In genomic region chr4:156972370-156972980, GRCh38 we compare ENCODE assay signal across 8 cellular contexts. TPM values are rescaled to one million over a fixed set of nuclear protein-coding genes. Genes with fewer than 3 reads are reported as not detected.
DNase-seq lines count a peak whose midpoint lies in the region; ATAC-seq and TF ChIP-seq lines count a peak whose summit lies in the region.

No MANE protein-coding gene starts in this region.

- peak overlapping the region; percentile 66 to 84 (median 78) for H3K9ac ChIP-seq in skeletal muscle tissue (ENCODE audit: low read depth in 1 of 3, low read length in 3 of 3)

- DNase-seq in HFFc6, result no peak
- DNase-seq in ascending aorta (ENCODE audit: low spot score in 2 of 2), result no peak
- no peak for DNase-seq in immature natural killer cell
- no peak for DNase-seq in activated naive CD4-positive, alpha-beta T cell treated with anti-CD3 and anti-CD28 coated beads for 36 hours
- DNase-seq in GM10248 (ENCODE audit: extremely low spot score), result no peak

- ATAC-seq in HG02610 (IDR thresholded peaks at IDR 0.05; ENCODE audit: unreplicated experiment) (no peak), HG03442 (IDR thresholded peaks at IDR 0.05; ENCODE audit: unreplicated experiment) (no peak)

- no peaks in the 10 kb centered on the region for H3K36me3 ChIP-seq in ascending aorta
- H3K36me3 ChIP-seq in skeletal muscle tissue (ENCODE audit: control insufficient read depth in 3 of 3, insufficient read depth in 3 of 3, low read length in 3 of 3), result no peaks in the 10 kb centered on the region

- TF ChIP-seq CTCF in HFFc6 (IDR thresholded peaks at IDR 0.05) (no peak), ascending aorta (IDR thresholded peaks at IDR 0.05) (no peak), GM10248 (IDR thresholded peaks at IDR 0.05; ENCODE audit: control extremely low read depth, extremely low read depth, low read depth, missing control alignments) (no peak)

- POLR2A ChIA-PET in GM10248 (lab: Yijun Ruan, JAX), result no interaction called here

- H3K4me1 ChIP-seq in ascending aorta (peaks cover 0 to 5% of the 10 kb centered on the region in 2 donors), skeletal muscle tissue (ENCODE audit: control insufficient read depth in 3 of 3, insufficient read depth in 3 of 3, low read length in 3 of 3) (peaks cover 16 to 27% (median 19%) of the 10 kb centered on the region in 3 donors)

- no peaks in the 10 kb centered on the region for H3K9me3 Mint-ChIP-seq in HFFc6
- peaks cover 0 to 47% (median 21%) of the 10 kb centered on the region in 6 donors for H3K9me3 Mint-ChIP-seq in immature natural killer cell
- peaks cover 5% of the 10 kb centered on the region for H3K9me3 Mint-ChIP-seq in activated naive CD4-positive, alpha-beta T cell treated with anti-CD3 and anti-CD28 coated beads for 36 hours

- intact Hi-C loops in ascending aorta (cut with DNase I), result loop anchor here (1.0 to 10.0 kb wide), 6 partner anchors 73 to 1018 kb away; partner anchors contain the start of genes CTSO and GRIA2
- intact Hi-C loops in activated naive CD4-positive, alpha-beta T cell treated with anti-CD3 and anti-CD28 coated beads for 36 hours (cut with micrococcal nuclease), result loop anchor here (5.0 kb wide), 1 partner anchor 1020 kb away; the partner anchor contains the start of gene CTSO

- H3K36me3 Mint-ChIP-seq in HFFc6 (ENCODE audit: low read depth), result peaks cover 15% of the 10 kb centered on the region
- H3K36me3 Mint-ChIP-seq in immature natural killer cell, result peaks cover 0 to 11% (median 6%) of the 10 kb centered on the region in 3 donors
- peaks cover 3% of the 10 kb centered on the region for H3K36me3 Mint-ChIP-seq in activated naive CD4-positive, alpha-beta T cell treated with anti-CD3 and anti-CD28 coated beads for 36 hours (ENCODE audit: low read depth)

- H3K27ac ChIP-seq in ascending aorta (peak overlapping the region; percentile 98 to 99), skeletal muscle tissue (ENCODE audit: low read depth, low read length) (peak overlapping the region; percentile 81)

- H3K27ac Mint-ChIP-seq in HFFc6, result peak overlapping the region; percentile 67
- no peak overlapping the region for H3K27ac Mint-ChIP-seq in immature natural killer cell
- no peak overlapping the region for H3K27ac Mint-ChIP-seq in activated naive CD4-positive, alpha-beta T cell treated with anti-CD3 and anti-CD28 coated beads for 36 hours

- peak overlapping the region; percentile 83 for H3K4me3 Mint-ChIP-seq in HFFc6
- H3K4me3 Mint-ChIP-seq in immature natural killer cell, result peak overlapping the region; percentile 32 to 65 (median 59)
- H3K4me3 Mint-ChIP-seq in activated naive CD4-positive, alpha-beta T cell treated with anti-CD3 and anti-CD28 coated beads for 36 hours, result no peak overlapping the region

- peak overlapping the region; percentile 88 to 93 for H3K4me3 ChIP-seq in ascending aorta
- peak overlapping the region; percentile 73 to 78 (median 77) for H3K4me3 ChIP-seq in skeletal muscle tissue (ENCODE audit: low read length in 3 of 3)

- CTCF ChIA-PET in activated naive CD4-positive, alpha-beta T cell treated with anti-CD3 and anti-CD28 coated beads for 36 hours (lab: Charles Lee), result interaction anchor here (0.6 kb wide), 1 partner anchor 42 kb away, joined by 3 read pairs; no protein-coding TSS in a partner anchor
- CTCF ChIA-PET in GM10248 (lab: Yijun Ruan, JAX), result interaction anchor here (1.3 kb wide), 1 partner anchor 9 kb away, joined by 5 read pairs; no protein-coding TSS in a partner anchor

- H3K27me3 Mint-ChIP-seq in HFFc6 (ENCODE audit: insufficient read depth) (peaks cover 4% of the 10 kb centered on the region; the same call in 1 of the 2 replicates), immature natural killer cell (ENCODE audit: low read depth in 3 of 3) (peaks cover 8 to 13% (median 9%) of the 10 kb centered on the region in 3 donors)
- H3K27me3 Mint-ChIP-seq in activated naive CD4-positive, alpha-beta T cell treated with anti-CD3 and anti-CD28 coated beads for 36 hours (ENCODE audit: low read depth), result peaks cover 57% of the 10 kb centered on the region

- H3K9me3 ChIP-seq in ascending aorta, result no peaks in the 10 kb centered on the region
- no peaks in the 10 kb centered on the region for H3K9me3 ChIP-seq in skeletal muscle tissue (ENCODE audit: control insufficient read depth in 3 of 3, low read length in 3 of 3)

- H3K4me1 Mint-ChIP-seq in HFFc6 (ENCODE audit: low read depth) (peaks cover 75% of the 10 kb centered on the region), immature natural killer cell (peaks cover 6 to 21% of the 10 kb centered on the region in 2 donors)
- peaks cover 12% of the 10 kb centered on the region for H3K4me1 Mint-ChIP-seq in activated naive CD4-positive, alpha-beta T cell treated with anti-CD3 and anti-CD28 coated beads for 36 hours (ENCODE audit: low read depth)

- H3K27me3 ChIP-seq in ascending aorta (no peaks in the 10 kb centered on the region), skeletal muscle tissue (ENCODE audit: control insufficient read depth in 3 of 3, insufficient read depth in 3 of 3, low read length in 3 of 3) (no peaks in the 10 kb centered on the region)

RNA-seq across cellular contexts. Expression of gene PDGFC, which starts 0.9 kb away (rescaled TPM):
- 100 to 1,000 TPM in 1 of 6 experiments, 10 to 100 TPM in 5; 71.5 to 112 (median 76.1) TPM for total RNA-seq in HFFc6 (2021; fragmentation: NEBNext Ultra II Directional; extraction: Animal tissue kit (Norgen Biotek cat#: 25700))
- 21.0 TPM for total RNA-seq in ascending aorta
- under 1 TPM in 2 of 3 donors, not detected in 1; 0.09 TPM for polyA plus RNA-seq in immature natural killer cell
- 35.0 TPM for total RNA-seq in skeletal muscle tissue
- not detected for total RNA-seq in activated naive CD4-positive, alpha-beta T cell treated with anti-CD3 and anti-CD28 coated beads for 36 hours

Comparison
In these comparisons a context has a peak if more than half of its experiments do, and no peak if none do; other contexts are left out.
1. RNA of gene PDGFC, which starts 0.9 kb away (total RNA-seq): 71.5 to 112 TPM in HFFc6, 35.0 TPM in skeletal muscle tissue (single experiment) and 21.0 TPM in ascending aorta (single experiment); not detected in activated naive CD4-positive, alpha-beta T cell treated with anti-CD3 and anti-CD28 coated beads for 36 hours; every median in the first group is over 10 times any median in the second.